In the genomic region with DNA sequence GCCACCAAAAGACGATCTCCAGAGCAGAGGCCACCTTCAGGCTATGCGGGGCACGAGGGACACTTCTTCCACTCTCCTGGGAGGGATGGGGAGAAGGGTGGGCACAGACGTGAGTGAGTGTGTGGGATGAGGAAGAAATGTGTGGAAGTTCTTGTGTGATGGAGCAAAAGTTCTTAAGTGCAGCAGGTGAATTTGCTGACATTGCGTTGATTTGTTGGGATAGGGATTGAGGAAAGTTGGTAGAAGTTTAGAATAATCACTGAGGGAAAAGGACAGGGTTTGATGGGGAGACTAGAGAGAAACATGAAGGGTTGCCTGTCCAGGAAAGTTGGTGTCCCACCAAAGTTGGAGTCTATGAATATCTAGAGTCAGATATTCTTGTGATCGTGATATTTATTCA, we compare ENCODE assay signal across 26 cellular contexts. TPM values are rescaled to one million over a fixed set of nuclear protein-coding genes. Genes with fewer than 3 reads are reported as not detected.
DNase-seq lines count a peak whose midpoint lies in the region; ATAC-seq, FAIRE-seq and TF ChIP-seq lines count a peak whose summit lies in the region.
"Had no signal": no experiment of that assay in that cellular context is flagged by ENCODE, and none has a peak within 500 bp of the region (broad histone marks: within the 10 kb centered on the region; RNA-seq: fewer than 3 reads in every experiment).

No MANE protein-coding gene starts in this region.

- H3K9ac ChIP-seq in HepG2 (ENCODE audit: insufficient read depth, low read depth, low read length) (no peak overlapping the region), smooth muscle cell (ENCODE audit: low read depth) (no peak overlapping the region)
- H3K9ac ChIP-seq: BLaER1 treated with 17β-estradiol and CSF1 and Interleukin-3, amounts not matched to agents 10 nM and 100 nM had no signal

- no peak for TF ChIP-seq RAD21 in HepG2 (CRISPR knock-in tag; IDR thresholded peaks at IDR 0.05)

- peak overlapping the region in 2 of 5 experiments; percentile 34 to 37 for H3K27ac Mint-ChIP-seq in brain
- H3K27ac Mint-ChIP-seq in nephron, result no peak overlapping the region

- in situ Hi-C loops in HepG2 (cut with HindIII; ENCODE audit: extremely low pct_ligation_motif_present, low pct_unique_long_range_greater_than_20kb), result no loop called here

- H4K20me1 ChIP-seq in HepG2 (ENCODE audit: insufficient read depth, low read length), result no peaks in the 10 kb centered on the region; the same call in 1 of the 2 replicates
- H4K20me1 ChIP-seq in smooth muscle cell (ENCODE audit: low read depth), result no peaks in the 10 kb centered on the region
- H4K20me1 ChIP-seq: BLaER1 treated with 17β-estradiol and CSF1 and Interleukin-3, amounts not matched to agents 10 nM and 100 nM had no signal

- TF ChIP-seq CTCF in HepG2 (CRISPR knock-in tag; IDR thresholded peaks at IDR 0.05), result no peak
- no peak for TF ChIP-seq CTCF in right lobe of liver (IDR thresholded peaks at IDR 0.05)
- TF ChIP-seq CTCF in brain (conservative IDR thresholded peaks at IDR 0.05), result no peak
- no peak for TF ChIP-seq CTCF in nephron (IDR thresholded peaks at IDR 0.05; ENCODE audit: unreplicated experiment in 3 of 3)
- TF ChIP-seq CTCF in smooth muscle cell (IDR thresholded peaks at IDR 0.05; ENCODE audit: borderline replicate concordance, insufficient read depth, poor library complexity, severe bottlenecking), result no peak

- no peak overlapping the region for H2AFZ ChIP-seq in HepG2 (ENCODE audit: low read length)
- H2AFZ ChIP-seq in smooth muscle cell (ENCODE audit: low read depth), result no peak overlapping the region

- H3K4me1 Mint-ChIP-seq in brain (peaks cover 34% of the 10 kb centered on the region), nephron (peaks cover 9% of the 10 kb centered on the region)

- H3K4me1 ChIP-seq in HepG2 (ENCODE audit: insufficient read depth, low read length), result peaks cover 43% of the 10 kb centered on the region
- peaks cover 0 to 7% (median 2%) of the 10 kb centered on the region in 4 donors for H3K4me1 ChIP-seq in right lobe of liver
- H3K4me1 ChIP-seq in smooth muscle cell (ENCODE audit: low read depth), result no peaks in the 10 kb centered on the region

- H3K4me2 ChIP-seq in HepG2 (ENCODE audit: low read depth, low read length) (no peak overlapping the region), smooth muscle cell (no peak overlapping the region)

- TF ChIP-seq EP300 in HepG2 (IDR thresholded peaks at IDR 0.05; ENCODE audit: low read depth in 2 of 2, low read length in 2 of 2) (no peak), HepG2 (CRISPR knock-in tag; IDR thresholded peaks at IDR 0.05; ENCODE audit: borderline replicate concordance) (no peak)

- H3K9me3 Mint-ChIP-seq in brain (peaks cover 0 to 3% (median 0%) of the 10 kb centered on the region in 5 experiments), nephron (no peaks in the 10 kb centered on the region)

- peaks cover 5% of the 10 kb centered on the region for H3K27me3 Mint-ChIP-seq in brain
- no peaks in the 10 kb centered on the region for H3K27me3 Mint-ChIP-seq in nephron (ENCODE audit: low read depth)

- H3K36me3 Mint-ChIP-seq in brain (no peaks in the 10 kb centered on the region), nephron (ENCODE audit: low read depth) (no peaks in the 10 kb centered on the region)

- H3K4me3 ChIP-seq in HepG2 (replicated peaks in 1 of 3; ENCODE audit: insufficient read depth in 1 of 3, low read depth in 2 of 3, low read length in 3 of 3) (no peak overlapping the region), right lobe of liver (no peak overlapping the region), smooth muscle cell (no peak overlapping the region)
- H3K4me3 ChIP-seq: BLaER1 treated with 17β-estradiol and CSF1 and Interleukin-3, amounts not matched to agents 10 nM and 100 nM; SJCRH30 had no signal

- BruUV-seq in HepG2 (replicated peaks; lab: Mats Ljungman, UMichigan), result no TSS peak

- peaks cover 5% of the 10 kb centered on the region for H3F3A ChIP-seq in smooth muscle cell (ENCODE audit: low read depth)

- POLR2A ChIA-PET in HepG2 (lab: Yijun Ruan, JAX), result no interaction called here

- no peaks in the 10 kb centered on the region for H3K9me3 ChIP-seq in HepG2 (ENCODE audit: low read length)
- H3K9me3 ChIP-seq in right lobe of liver, result no peaks in the 10 kb centered on the region
- H3K9me3 ChIP-seq in smooth muscle cell (replicated peaks; ENCODE audit: low read depth), result no peaks in the 10 kb centered on the region
- H3K9me3 ChIP-seq: BLaER1 treated with 17β-estradiol and CSF1 and Interleukin-3, amounts not matched to agents 10 nM and 100 nM; SJCRH30 had no signal

- H3K27ac ChIP-seq in HepG2 (ENCODE audit: extremely low read length, insufficient read depth, low read length) (no peak overlapping the region), right lobe of liver (no peak overlapping the region), smooth muscle cell (ENCODE audit: low read depth) (no peak overlapping the region)
- H3K27ac ChIP-seq: BLaER1 treated with 17β-estradiol and CSF1 and Interleukin-3, amounts not matched to agents 10 nM and 100 nM; SJCRH30 had no signal

- FAIRE-seq in HepG2 (lab: Jason Lieb, UNC), result no peak
- FAIRE-seq: A204.1, GM12891, H1 had no signal

- peaks cover 0 to 4% of the 10 kb centered on the region in 2 experiments; a peak in 1 of 5 replicates for H3K36me3 ChIP-seq in HepG2 (replicated peaks in 1 of 2; ENCODE audit: control insufficient read depth in 1 of 2, insufficient read depth in 2 of 2, low read length in 2 of 2)
- H3K36me3 ChIP-seq in right lobe of liver, result no peaks in the 10 kb centered on the region
- H3K36me3 ChIP-seq in smooth muscle cell (ENCODE audit: low read depth), result no peaks in the 10 kb centered on the region

- peaks cover 17% of the 10 kb centered on the region for H3K79me2 ChIP-seq in HepG2 (ENCODE audit: insufficient read depth, low read length)
- peaks cover 35% of the 10 kb centered on the region for H3K79me2 ChIP-seq in smooth muscle cell (ENCODE audit: low read depth)

- DNase-seq in HepG2 (ENCODE audit: low spot score) (no peak), right lobe of liver (no peak), hypothalamus (lab: John Stamatoyannopoulos, UW) (no peak), smooth muscle cell (lab: John Stamatoyannopoulos, UW; ENCODE audit: unreplicated experiment) (no peak), midbrain (lab: John Stamatoyannopoulos, UW) (no peak), NCI-H1694 treated with DMSO at 0.1 percent for 48 hours (lab: John Stamatoyannopoulos, UW) (no peak)
- DNase-seq: Calu3, DMS79 treated with DMSO at 0.1 percent for 48 hours, GF-D8, HCEC 1CT, Karpas-422, MV-4-11, NCI-H1105 treated with DMSO at 0.1 percent for 48 hours, NCI-H146, NCI-H2029, NCI-H446, NCI-H524 treated with DMSO at 0.1 percent for 48 hours, NCI-H774, SJCRH30 had no signal

- CTCF ChIA-PET in HepG2 (lab: Yijun Ruan, JAX; ENCODE audit: low intra/inter-chr PET ratio, low total read pairs), result no interaction called here

- ATAC-seq in HepG2 (no peak), right lobe of liver (no peak)
- ATAC-seq: SK-N-SH treated with all-trans-retinoic acid at 6 μM for 48 hours had no signal

- intact Hi-C loops in HepG2 (cut with micrococcal nuclease; ENCODE audit: unreplicated experiment), result loop anchor here (5.0 to 10.0 kb wide), 2 partner anchors 36 to 126 kb away; no protein-coding TSS in a partner anchor
- intact Hi-C loops in right lobe of liver (cut with DNase I), result no loop called here

- H3K4me3 Mint-ChIP-seq in brain, result peak overlapping the region; percentile 0 to 40 (median 20)
- peak overlapping the region; percentile 1 to 45 (median 29) for H3K4me3 Mint-ChIP-seq in nephron

- WGBS in HepG2 (ENCODE audit: low lambda C conversion rate), result 94% methylated on average over 6 of the region's 6 CpGs
- WGBS in right lobe of liver (ENCODE audit: insufficient coverage, low coverage, low lambda C conversion rate, missing lambda C conversion rate), result 71% methylated on average over 6 of the region's 6 CpGs
- WGBS in smooth muscle cell (ENCODE audit: low lambda C conversion rate), result 86% methylated on average over 6 of the region's 6 CpGs

- H3K27me3 ChIP-seq in HepG2 (ENCODE audit: control insufficient read depth in 1 of 2, insufficient read depth in 2 of 2, low read length in 2 of 2), result no peaks in the 10 kb centered on the region; a peak in 1 of 5 replicates
- H3K27me3 ChIP-seq in right lobe of liver, result no peaks in the 10 kb centered on the region
- no peaks in the 10 kb centered on the region for H3K27me3 ChIP-seq in smooth muscle cell (ENCODE audit: low read depth)
- H3K27me3 ChIP-seq: BLaER1 treated with 17β-estradiol and CSF1 and Interleukin-3, amounts not matched to agents 10 nM and 100 nM; SJCRH30 had no signal

- TF ChIP-seq POLR2A in HepG2 (IDR thresholded peaks at IDR 0.05; ENCODE audit: insufficient read depth in 1 of 2, low read depth in 2 of 2, low read length in 2 of 2) (no peak), right lobe of liver (IDR thresholded peaks at IDR 0.05) (no peak)

TF ChIP-seq in HepG2, 621 proteins besides CTCF, POLR2A, EP300 and RAD21 (continues in another document):
- TF ChIP-seq MAFK (conservative IDR thresholded peaks at IDR 0.05 in 1 of 2, IDR thresholded peaks at IDR 0.05 in 1 of 2; ENCODE audit: low read length in 2 of 2), result peak; percentile 83 to 89

RNA-seq across cellular contexts. Expression of a gene that starts 2.2 kb away (rescaled TPM):
- total RNA-seq in HepG2 (2016; rRNA removed; fragmentation: Illumina TruSeq; extraction: Trizol) (32.8 and 41.6 TPM in 2 replicates), right lobe of liver (100 to 1,000 TPM in 1 of 6 experiments, 10 to 100 TPM in 5; 36.6 to 110 (median 63.3) TPM), smooth muscle cell (70.4 and 94.9 TPM in 2 replicates)
- 123 and 126 TPM in 2 replicates for total RNA-seq in HepG2 (2016; cell fraction: cytosol; rRNA removed; fragmentation: Illumina TruSeq; extraction: Trizol; ENCODE audit: low read depth)
- total RNA-seq in HepG2 (2016; cell fraction: insoluble cytoplasmic fraction; rRNA removed; fragmentation: Illumina TruSeq; extraction: Trizol), result 32.0 and 42.2 TPM in 2 replicates
- total RNA-seq in HepG2 (2016; cell fraction: membrane; rRNA removed; fragmentation: Illumina TruSeq; extraction: Trizol), result 97.8 and 104 TPM in 2 replicates
- total RNA-seq in HepG2 (2016; cell fraction: nucleus; rRNA removed; fragmentation: Illumina TruSeq; extraction: Trizol), result 73.7 and 78.3 TPM in 2 replicates
- polyA plus RNA-seq in HepG2 (2011; rRNA removed) (21.7 and 22.2 TPM in 2 replicates), brain (ENCODE audit: insufficient read depth, low read depth, low replicate concordance) (26.0 TPM), smooth muscle cell (52.7 and 63.1 TPM in 2 replicates)
- polyA plus RNA-seq in HepG2 (2011; cell fraction: cytosol; rRNA removed), result 20.4 and 22.0 TPM in 2 replicates
- polyA plus RNA-seq in HepG2 (2011; cell fraction: nucleus; rRNA removed), result 39.3 and 43.4 TPM in 2 replicates
- polyA plus RNA-seq in HepG2 (2012), result 24.1 and 26.1 TPM in 2 replicates
- polyA plus RNA-seq in HepG2 (2016; cell fraction: cytosol; fragmentation: Illumina TruSeq; extraction: Trizol; ENCODE audit: low read depth), result 146 and 149 TPM in 2 replicates
- 35.6 and 38.6 TPM in 2 replicates for polyA plus RNA-seq in HepG2 (2016; cell fraction: insoluble cytoplasmic fraction; fragmentation: Illumina TruSeq; extraction: Trizol; ENCODE audit: low read depth)
- polyA plus RNA-seq in HepG2 (2016; cell fraction: membrane; fragmentation: Illumina TruSeq; extraction: Trizol; ENCODE audit: low read depth), result 101 TPM in 2 replicates
- 45.0 and 46.7 TPM in 2 replicates for polyA plus RNA-seq in HepG2 (2016; cell fraction: nucleus; fragmentation: Illumina TruSeq; extraction: Trizol; ENCODE audit: insufficient read depth, low read depth)
- polyA minus RNA-seq in HepG2 (2011; rRNA and poly(A)+ RNA removed; ENCODE audit: low replicate concordance), result 43.7 TPM in 2 replicates
- 8.5 and 9.2 TPM in 2 replicates for polyA minus RNA-seq in HepG2 (2011; cell fraction: cytosol; rRNA and poly(A)+ RNA removed)
- 186 and 194 TPM in 2 replicates for polyA minus RNA-seq in HepG2 (2011; cell fraction: nucleus; rRNA and poly(A)+ RNA removed)
